ENCODE assay signal across 1 cellular context in the genomic region with DNA sequence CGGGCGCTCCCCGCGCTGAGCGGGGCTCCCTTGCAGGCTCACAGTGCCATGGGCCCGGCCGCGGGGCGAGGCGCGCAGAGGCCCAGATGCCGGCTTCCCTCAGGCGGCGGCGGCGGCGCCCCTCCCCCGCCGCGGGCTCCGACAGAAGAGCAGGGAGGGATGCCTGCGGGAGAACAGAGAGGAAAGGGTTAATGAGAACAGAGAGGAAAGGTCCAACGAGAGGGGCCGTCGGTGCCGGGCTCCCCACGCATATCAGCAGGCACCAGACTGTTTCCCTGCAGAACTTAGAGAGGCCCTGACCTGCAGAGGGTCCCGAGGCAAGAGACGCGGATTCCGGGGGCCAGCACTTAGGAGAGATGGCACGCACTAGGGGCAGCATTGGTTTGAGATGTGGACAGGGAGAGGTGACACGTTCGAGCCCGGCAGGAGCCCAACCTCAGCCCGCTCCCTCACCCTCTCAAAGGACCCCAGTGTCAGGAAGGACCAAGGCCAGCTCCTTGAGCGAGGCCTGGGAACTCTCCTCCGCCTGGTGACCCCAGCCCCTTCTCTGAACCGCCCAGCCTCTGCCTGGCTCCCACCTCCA.
TF ChIP-seq lines count a peak whose summit lies in the region.

No MANE protein-coding gene starts in this region.

TF ChIP-seq in HEK293, 187 proteins besides CTCF, POLR2A, EP300 and RAD21 (continued from another document):
- no peak for TF ChIP-seq PRDM2 (tag by site-specific recombination; IDR thresholded peaks at IDR 0.05; ENCODE audit: borderline replicate concordance)
- no peak for TF ChIP-seq ZNF621 (tag by site-specific recombination; IDR thresholded peaks at IDR 0.05)
- no peak for TF ChIP-seq TSHZ1 (tag by site-specific recombination; IDR thresholded peaks at IDR 0.05; ENCODE audit: borderline replicate concordance)
- no peak for TF ChIP-seq ZNF350 (tag by site-specific recombination; IDR thresholded peaks at IDR 0.05)
- peak; percentile 85 for TF ChIP-seq REST (tag by site-specific recombination; IDR thresholded peaks at IDR 0.05)
- TF ChIP-seq, protein P1, sequence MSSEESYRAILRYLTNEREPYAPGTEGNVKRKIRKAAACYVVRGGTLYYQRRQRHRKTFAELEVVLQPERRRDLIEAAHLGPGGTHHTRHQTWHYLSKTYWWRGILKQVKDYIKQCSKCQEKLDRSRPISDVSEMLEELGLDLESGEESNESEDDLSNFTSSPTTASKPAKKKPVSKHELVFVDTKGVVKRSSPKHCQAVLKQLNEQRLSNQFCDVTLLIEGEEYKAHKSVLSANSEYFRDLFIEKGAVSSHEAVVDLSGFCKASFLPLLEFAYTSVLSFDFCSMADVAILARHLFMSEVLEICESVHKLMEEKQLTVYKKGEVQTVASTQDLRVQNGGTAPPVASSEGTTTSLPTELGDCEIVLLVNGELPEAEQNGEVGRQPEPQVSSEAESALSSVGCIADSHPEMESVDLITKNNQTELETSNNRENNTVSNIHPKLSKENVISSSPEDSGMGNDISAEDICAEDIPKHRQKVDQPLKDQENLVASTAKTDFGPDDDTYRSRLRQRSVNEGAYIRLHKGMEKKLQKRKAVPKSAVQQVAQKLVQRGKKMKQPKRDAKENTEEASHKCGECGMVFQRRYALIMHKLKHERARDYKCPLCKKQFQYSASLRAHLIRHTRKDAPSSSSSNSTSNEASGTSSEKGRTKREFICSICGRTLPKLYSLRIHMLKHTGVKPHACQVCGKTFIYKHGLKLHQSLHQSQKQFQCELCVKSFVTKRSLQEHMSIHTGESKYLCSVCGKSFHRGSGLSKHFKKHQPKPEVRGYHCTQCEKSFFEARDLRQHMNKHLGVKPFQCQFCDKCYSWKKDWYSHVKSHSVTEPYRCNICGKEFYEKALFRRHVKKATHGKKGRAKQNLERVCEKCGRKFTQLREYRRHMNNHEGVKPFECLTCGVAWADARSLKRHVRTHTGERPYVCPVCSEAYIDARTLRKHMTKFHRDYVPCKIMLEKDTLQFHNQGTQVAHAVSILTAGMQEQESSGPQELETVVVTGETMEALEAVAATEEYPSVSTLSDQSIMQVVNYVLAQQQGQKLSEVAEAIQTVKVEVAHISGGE (tag by site-specific recombination; conservative IDR thresholded peaks at IDR 0.05; ENCODE audit: low read depth) = no peak
- TF ChIP-seq ZNF335 (tag by site-specific recombination; conservative IDR thresholded peaks at IDR 0.05) = peak; percentile 83
- TF ChIP-seq ZNF571 (tag by site-specific recombination; IDR thresholded peaks at IDR 0.05) = no peak
- TF ChIP-seq ZNF184 (tag by site-specific recombination; IDR thresholded peaks at IDR 0.05) = no peak
